1 cellular context compared by ENCODE assay signal in genomic region chr17:1216209-1216937, GRCh38.
TF ChIP-seq lines count a peak whose summit lies in the region.

No MANE protein-coding gene starts in this region.

TF ChIP-seq in GM12878, 131 proteins besides CTCF, POLR2A, EP300 and RAD21:
- TF ChIP-seq MLLT1 (IDR thresholded peaks at IDR 0.05) (0 out of 2 replicates have a peak, but pooled peaks have one; percentile 33), RBBP5 (conservative IDR thresholded peaks at IDR 0.05) (no peak), ZSCAN29 (IDR thresholded peaks at IDR 0.05) (no peak), BCL11A (IDR thresholded peaks at IDR 0.05; ENCODE audit: low read depth, low read length) (no peak), MEF2B (IDR thresholded peaks at IDR 0.05; ENCODE audit: partially characterized antibody, poor library complexity, severe bottlenecking) (peak; percentile 34), FOS (IDR thresholded peaks at IDR 0.05; ENCODE audit: borderline replicate concordance, extremely low read depth, insufficient read length) (no peak), RELB (IDR thresholded peaks at IDR 0.05; ENCODE audit: low read depth) (peak; percentile 58; the same call in 1 of the 2 replicates), RAD51 (IDR thresholded peaks at IDR 0.05) (peak; percentile 55), POU2F2 (IDR thresholded peaks at IDR 0.05; ENCODE audit: borderline replicate concordance, low read depth, low read length) (peak; percentile 52; the same call in 1 of the 3 replicates), SMAD1 (IDR thresholded peaks at IDR 0.05; ENCODE audit: low read depth, partially characterized antibody) (no peak), TAF1 (IDR thresholded peaks at IDR 0.05; ENCODE audit: borderline replicate concordance, low read depth, low read length) (0 out of 2 replicates have a peak, but pooled peaks have one; percentile 32), MTA2 (IDR thresholded peaks at IDR 0.05; ENCODE audit: low read depth) (0 out of 2 replicates have a peak, but pooled peaks have one; percentile 18), CREM (IDR thresholded peaks at IDR 0.05; ENCODE audit: low read depth) (peak; percentile 48; the same call in 1 of the 2 replicates), RUNX3 (IDR thresholded peaks at IDR 0.05; ENCODE audit: low read length) (peak; percentile 45; the same call in 1 of the 2 replicates), SMARCA5 (IDR thresholded peaks at IDR 0.05) (0 out of 2 replicates have a peak, but pooled peaks have one; percentile 61), BMI1 (IDR thresholded peaks at IDR 0.05; ENCODE audit: borderline replicate concordance) (no peak), USF2 (IDR thresholded peaks at IDR 0.05; ENCODE audit: borderline replicate concordance, low read depth, low read length) (no peak), ATF7 (IDR thresholded peaks at IDR 0.05; ENCODE audit: low read depth) (0 out of 2 replicates have a peak, but pooled peaks have one; percentile 21), PAX5 (IDR thresholded peaks at IDR 0.05; ENCODE audit: borderline replicate concordance, low read depth, low read length) (peak; percentile 87), EED (IDR thresholded peaks at IDR 0.05; ENCODE audit: low read depth) (peak; percentile 66; the same call in 1 of the 2 replicates), USF1 (IDR thresholded peaks at IDR 0.05; ENCODE audit: borderline replicate concordance, extremely low read length, insufficient read depth, low read depth, low read length) (peak; percentile 39), CEBPZ (IDR thresholded peaks at IDR 0.05; ENCODE audit: low read depth, low read length) (no peak), CEBPB (IDR thresholded peaks at IDR 0.05; ENCODE audit: borderline replicate concordance in 1 of 2, low read depth in 2 of 2, low read length in 2 of 2) (no peak), STAT1 (conservative IDR thresholded peaks at IDR 0.05) (no peak), TARDBP (IDR thresholded peaks at IDR 0.05; ENCODE audit: borderline replicate concordance) (no peak), PKNOX1 (IDR thresholded peaks at IDR 0.05) (no peak), IKZF1 (conservative IDR thresholded peaks at IDR 0.05) (peak; percentile 51; the same call in 1 of the 2 replicates), IKZF2 (IDR thresholded peaks at IDR 0.05) (peak; percentile 63 to 78; a peak in 2 of 4 replicates), NFYA (IDR thresholded peaks at IDR 0.05; ENCODE audit: borderline replicate concordance, low read depth, low read length) (no peak), MXI1 (IDR thresholded peaks at IDR 0.05; ENCODE audit: low read depth, low read length) (peak; percentile 49; the same call in 1 of the 2 replicates), ZBED1 (IDR thresholded peaks at IDR 0.05; ENCODE audit: borderline replicate concordance) (no peak), CREB1 (IDR thresholded peaks at IDR 0.05; ENCODE audit: low read depth) (peak; percentile 65), TCF12 (IDR thresholded peaks at IDR 0.05; ENCODE audit: low read depth, low read length) (no peak), LARP7 (IDR thresholded peaks at IDR 0.05) (no peak), BHLHE40 (IDR thresholded peaks at IDR 0.05; ENCODE audit: borderline replicate concordance in 1 of 2, low read depth in 2 of 2, low read length in 1 of 2) (peak; percentile 62 to 80; a peak in 2 of 4 replicates)
